ENCODE assay signal across 12 cellular contexts in the genomic region with DNA sequence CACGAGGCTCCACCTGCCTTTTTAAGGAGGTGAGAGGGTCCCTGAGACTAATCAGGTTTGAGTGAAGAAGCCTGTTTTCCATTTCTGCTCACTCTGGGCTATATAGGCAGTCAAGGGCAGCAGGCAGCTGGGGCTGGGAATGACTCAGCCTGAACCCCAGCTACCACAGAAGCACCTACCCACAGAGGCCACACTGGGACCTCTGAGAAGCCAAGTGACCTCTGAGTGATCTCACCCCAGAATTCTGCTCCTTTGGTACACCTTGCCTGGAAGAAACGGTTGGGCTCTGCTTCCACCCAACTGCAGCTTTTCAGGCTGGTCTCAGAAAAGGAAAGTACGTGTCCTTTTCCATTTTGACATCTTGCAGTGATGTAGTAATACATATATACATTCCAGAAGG. TPM values are rescaled to one million over a fixed set of nuclear protein-coding genes. Genes with fewer than 3 reads are reported as not detected.
A peak's percentile ranks its signal among the peaks of the same experiment; 100 is the strongest.
DNase-seq lines count a peak whose midpoint lies in the region; ATAC-seq and TF ChIP-seq lines count a peak whose summit lies in the region.
"Had no signal": no experiment of that assay in that cellular context is flagged by ENCODE, and none has a peak within 500 bp of the region (broad histone marks: within the 10 kb centered on the region; RNA-seq: fewer than 3 reads in every experiment).

No MANE protein-coding gene starts in this region.

- no peak for TF ChIP-seq CTCF in stomach (IDR thresholded peaks at IDR 0.05)
- no peak for TF ChIP-seq CTCF in OCI-LY7 (conservative IDR thresholded peaks at IDR 0.05; ENCODE audit: low read length)

- no peaks in the 10 kb centered on the region for H3K36me3 Mint-ChIP-seq in activated T-cell treated with anti-CD3 and anti-CD28 coated beads, Interleukin-2, amount 50 U/mL, for 24 hours (ENCODE audit: low read depth)
- peaks cover 6% of the 10 kb centered on the region for H3K36me3 Mint-ChIP-seq in activated T-cell treated with anti-CD3 and anti-CD28 coated beads, Interleukin-2, amount 50 U/mL, for 4 hours (ENCODE audit: insufficient read depth)
- no peaks in the 10 kb centered on the region for H3K36me3 Mint-ChIP-seq in activated naive CD8-positive, alpha-beta T cell treated with anti-CD3 and anti-CD28 coated beads for 36 hours

- CTCF ChIA-PET in OCI-LY7 (lab: Charles Lee; ENCODE audit: unreplicated experiment) = interaction anchor here (0.5 kb wide), 1 partner anchor 16 kb away, joined by 4 read pairs; no protein-coding TSS in a partner anchor

- H3K27ac Mint-ChIP-seq in activated T-cell treated with anti-CD3 and anti-CD28 coated beads, Interleukin-2, amount 50 U/mL, for 24 hours = peak overlapping the region; percentile 11
- no peak overlapping the region for H3K27ac Mint-ChIP-seq in activated naive CD8-positive, alpha-beta T cell treated with anti-CD3 and anti-CD28 coated beads for 36 hours

- intact Hi-C loops in stomach (cut with DNase I; ENCODE audit: low total_unique reads) (no loop called here), OCI-LY7 (cut with micrococcal nuclease; ENCODE audit: unreplicated experiment) (no loop called here)

- no peak overlapping the region for H2AFZ ChIP-seq in OCI-LY7 (ENCODE audit: low read length)

- H3K4me1 ChIP-seq in stomach (peaks cover 13 to 54% (median 27%) of the 10 kb centered on the region in 4 donors), OCI-LY7 (ENCODE audit: insufficient read depth, low read length, poor library complexity, severe bottlenecking) (peaks cover 7% of the 10 kb centered on the region)

- no peaks in the 10 kb centered on the region for H3K9me3 Mint-ChIP-seq in activated T-cell treated with anti-CD3 and anti-CD28 coated beads, Interleukin-2, amount 50 U/mL, for 24 hours
- no peaks in the 10 kb centered on the region for H3K9me3 Mint-ChIP-seq in activated T-cell treated with anti-CD3 and anti-CD28 coated beads, Interleukin-2, amount 50 U/mL, for 4 hours
- no peaks in the 10 kb centered on the region for H3K9me3 Mint-ChIP-seq in activated naive CD8-positive, alpha-beta T cell treated with anti-CD3 and anti-CD28 coated beads for 36 hours
- H3K9me3 Mint-ChIP-seq: central memory CD8-positive, alpha-beta T cell; naive thymus-derived CD4-positive, alpha-beta T cell had no signal

- no peak for TF ChIP-seq EP300 in stomach (IDR thresholded peaks at IDR 0.05)

- no peaks in the 10 kb centered on the region for H3K79me2 ChIP-seq in OCI-LY7 (ENCODE audit: insufficient read depth, low read depth, low read length)

- peaks cover 31% of the 10 kb centered on the region for H3K4me1 Mint-ChIP-seq in activated T-cell treated with anti-CD3 and anti-CD28 coated beads, Interleukin-2, amount 50 U/mL, for 24 hours (ENCODE audit: low read depth)
- H3K4me1 Mint-ChIP-seq in activated T-cell treated with anti-CD3 and anti-CD28 coated beads, Interleukin-2, amount 50 U/mL, for 4 hours (ENCODE audit: low read depth) = peaks cover 16% of the 10 kb centered on the region
- H3K4me1 Mint-ChIP-seq in activated naive CD8-positive, alpha-beta T cell treated with anti-CD3 and anti-CD28 coated beads for 36 hours = peaks cover 20% of the 10 kb centered on the region

- no peaks in the 10 kb centered on the region for H4K20me1 ChIP-seq in OCI-LY7 (ENCODE audit: insufficient read depth, low read length)

- H3K27ac ChIP-seq in stomach = peak overlapping the region in 1 of 5 donors; percentile 30
- no peak overlapping the region for H3K27ac ChIP-seq in OCI-LY7 (ENCODE audit: low read depth, low read length, poor library complexity, severe bottlenecking)

- 45 to 61% (median 48%) methylated on average over 3 of the region's 3 CpGs for WGBS in stomach, 5 donors

- no peak overlapping the region for H3K4me3 Mint-ChIP-seq in activated T-cell treated with anti-CD3 and anti-CD28 coated beads, Interleukin-2, amount 50 U/mL, for 24 hours
- H3K4me3 Mint-ChIP-seq in activated T-cell treated with anti-CD3 and anti-CD28 coated beads, Interleukin-2, amount 50 U/mL, for 4 hours = no peak overlapping the region
- H3K4me3 Mint-ChIP-seq in activated naive CD8-positive, alpha-beta T cell treated with anti-CD3 and anti-CD28 coated beads for 36 hours = no peak overlapping the region
- H3K4me3 Mint-ChIP-seq: central memory CD8-positive, alpha-beta T cell; naive thymus-derived CD4-positive, alpha-beta T cell had no signal

- H3K4me3 ChIP-seq in stomach (no peak overlapping the region), OCI-LY7 (ENCODE audit: low read depth, low read length, poor library complexity, severe bottlenecking) (no peak overlapping the region)

- BruUV-seq in OCI-LY7 (replicated peaks; lab: Mats Ljungman, UMichigan) = no TSS peak

- POLR2A ChIA-PET in OCI-LY7 (lab: Charles Lee) = interaction anchor here (0.6 to 1.5 kb wide), 3 partner anchors 12 to 199 kb away, joined by 3 read pairs; no protein-coding TSS in a partner anchor

- no peak for ATAC-seq in activated T-cell treated with anti-CD3 and anti-CD28 coated beads, Interleukin-2, amount 50 U/mL, for 4 hours
- peak; percentile 81 for ATAC-seq in HG02798 (IDR thresholded peaks at IDR 0.05; ENCODE audit: poor library complexity, unreplicated experiment)
- ATAC-seq: naive thymus-derived CD4-positive, alpha-beta T cell had no signal

- no peaks in the 10 kb centered on the region for H3K27me3 Mint-ChIP-seq in activated T-cell treated with anti-CD3 and anti-CD28 coated beads, Interleukin-2, amount 50 U/mL, for 24 hours
- H3K27me3 Mint-ChIP-seq in activated T-cell treated with anti-CD3 and anti-CD28 coated beads, Interleukin-2, amount 50 U/mL, for 4 hours (ENCODE audit: low read depth) = no peaks in the 10 kb centered on the region
- H3K27me3 Mint-ChIP-seq in activated naive CD8-positive, alpha-beta T cell treated with anti-CD3 and anti-CD28 coated beads for 36 hours = no peaks in the 10 kb centered on the region
- H3K27me3 Mint-ChIP-seq: central memory CD8-positive, alpha-beta T cell; naive thymus-derived CD4-positive, alpha-beta T cell had no signal

- no peaks in the 10 kb centered on the region for H3K36me3 ChIP-seq in stomach
- no peaks in the 10 kb centered on the region for H3K36me3 ChIP-seq in OCI-LY7 (ENCODE audit: insufficient read depth, low read length)

- H3K27me3 ChIP-seq in stomach = no peaks in the 10 kb centered on the region

- H3K9me3 ChIP-seq in stomach (no peaks in the 10 kb centered on the region), OCI-LY7 (ENCODE audit: low read length) (no peaks in the 10 kb centered on the region)

- H3K9me2 ChIP-seq in OCI-LY7 (ENCODE audit: insufficient read depth, low read length) = no peaks in the 10 kb centered on the region

- no peak for DNase-seq in activated T-cell treated with anti-CD3 and anti-CD28 coated beads, Interleukin-2, amount 50 U/mL, for 24 hours
- no peak for DNase-seq in activated T-cell treated with anti-CD3 and anti-CD28 coated beads, Interleukin-2, amount 50 U/mL, for 4 hours
- DNase-seq in activated naive CD8-positive, alpha-beta T cell treated with anti-CD3 and anti-CD28 coated beads for 36 hours = peak; percentile 18
- DNase-seq in stimulated activated CD8-positive, alpha-beta memory T cell treated with anti-CD3 and anti-CD28 coated beads, Interleukin-15, amount 100 ng/mL, for 48 hours (ENCODE audit: low read depth in 2 of 2) = peak; percentile 27 to 46
- no peak for DNase-seq in SKM-1 treated with dmso at 0.1 percent for 144 hours (lab: John Stamatoyannopoulos, UW; ENCODE audit: unreplicated experiment)
- DNase-seq in stomach = no peak
- no peak for DNase-seq in OCI-LY7 (ENCODE audit: low spot score)
- DNase-seq: naive thymus-derived CD4-positive, alpha-beta T cell; SHP77 treated with DMSO at 0.1 percent for 48 hours had no signal

- no peak for TF ChIP-seq POLR2A in stomach (IDR thresholded peaks at IDR 0.05)

- H3K4me2 ChIP-seq in OCI-LY7 (ENCODE audit: low read length) = no peak overlapping the region

RNA-seq across cellular contexts. Expression of a gene that starts 6.8 kb away (rescaled TPM):
- total RNA-seq in activated T-cell treated with anti-CD3 and anti-CD28 coated beads, Interleukin-2, amount 50 U/mL, for 4 hours = 10 to 100 TPM; 23.1 to 31.2 (median 26.4) TPM
- 1 to 10 TPM; 7.5 to 8.2 TPM for total RNA-seq in activated naive CD8-positive, alpha-beta T cell treated with anti-CD3 and anti-CD28 coated beads for 36 hours
- total RNA-seq in stomach = 10 to 100 TPM in 2 of 5 donors, 1 to 10 TPM in 3; 2.3 to 12.1 (median 8.7) TPM
- 10 to 100 TPM in 1 of 3 donors, 1 to 10 TPM in 2; 4.1 to 10.1 (median 5.1) TPM for polyA plus RNA-seq in stomach
- total RNA-seq in OCI-LY7 (2014; rRNA removed; shearing (Covaris generic)) = 5.2 and 6.5 TPM in 2 replicates
- total RNA-seq in OCI-LY7 (2022) = 12.7 and 14.3 TPM in 2 replicates

RNA-seq across cellular contexts. Expression of a gene that starts 7.1 kb away (rescaled TPM):
- total RNA-seq in activated T-cell treated with anti-CD3 and anti-CD28 coated beads, Interleukin-2, amount 50 U/mL, for 4 hours = not detected
- not detected for total RNA-seq in activated naive CD8-positive, alpha-beta T cell treated with anti-CD3 and anti-CD28 coated beads for 36 hours
- total RNA-seq in stomach (1 to 10 TPM in 1 of 5 donors, not detected in 4; 1.0 TPM), OCI-LY7 (2022) (0.55 and 0.97 TPM in 2 replicates)
- under 1 TPM in 1 of 3 donors, not detected in 2; 0.31 TPM for polyA plus RNA-seq in stomach
- total RNA-seq in OCI-LY7 (2014; rRNA removed; shearing (Covaris generic)) = 0.57 TPM in 1 of 2 replicates, not detected in the other
- total RNA-seq: activated CD8-positive, alpha-beta memory T cell treated with anti-CD3 and anti-CD28 coated beads for 36 hours; naive thymus-derived CD4-positive, alpha-beta T cell had no signal
- polyA plus RNA-seq: naive thymus-derived CD4-positive, alpha-beta T cell had no signal

Comparison
In these comparisons a context has a peak if more than half of its experiments do, and no peak if none do; other contexts are left out.
1. DNase-seq: peak in activated naive CD8-positive, alpha-beta T cell treated with anti-CD3 and anti-CD28 coated beads for 36 hours (single experiment) and stimulated activated CD8-positive, alpha-beta memory T cell treated with anti-CD3 and anti-CD28 coated beads, Interleukin-15, amount 100 ng/mL, for 48 hours (2 of 2); none in activated T-cell treated with anti-CD3 and anti-CD28 coated beads, Interleukin-2, amount 50 U/mL, for 24 hours (single experiment), activated T-cell treated with anti-CD3 and anti-CD28 coated beads, Interleukin-2, amount 50 U/mL, for 4 hours (single experiment), SKM-1 treated with dmso at 0.1 percent for 144 hours (single experiment), stomach (single experiment) and OCI-LY7 (single experiment).